15 cellular contexts compared by ENCODE assay signal in the genomic region with DNA sequence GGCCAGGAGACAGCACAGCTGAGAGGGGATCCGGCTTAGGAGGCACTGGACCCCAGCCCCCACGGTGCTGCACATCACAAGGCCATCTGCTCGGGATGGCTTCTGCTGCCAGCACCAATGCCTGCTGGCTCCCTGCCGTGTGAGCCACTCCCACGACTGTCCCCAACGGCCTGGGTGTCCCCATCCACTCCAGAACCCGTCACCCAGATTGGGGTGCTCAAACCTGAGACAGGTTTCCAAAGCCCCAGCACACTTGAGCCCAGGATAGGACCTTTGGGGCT.
DNase-seq lines count a peak whose midpoint lies in the region; ATAC-seq and TF ChIP-seq lines count a peak whose summit lies in the region.
"Had no signal": no experiment of that assay in that cellular context is flagged by ENCODE, and none has a peak within 500 bp of the region (broad histone marks: within the 10 kb centered on the region; RNA-seq: fewer than 3 reads in every experiment).

No MANE protein-coding gene starts in this region.

- H3K27ac ChIP-seq in left ventricle myocardium inferior (replicated peaks) (peak overlapping the region; percentile 98), cingulate gyrus (ENCODE audit: low read depth, low read length) (peak overlapping the region; percentile 77), prostate gland (peak overlapping the region; percentile 58 to 93)

- H3K27me3 ChIP-seq in left ventricle myocardium inferior (ENCODE audit: low read depth) (no peaks in the 10 kb centered on the region), prostate gland (replicated peaks; ENCODE audit: insufficient read depth) (no peaks in the 10 kb centered on the region)

- H3K27me3 Mint-ChIP-seq in activated CD4-positive, alpha-beta memory T cell treated with anti-CD3 and anti-CD28 coated beads for 36 hours, result no peaks in the 10 kb centered on the region

- TF ChIP-seq CTCF in left ventricle myocardium inferior (IDR thresholded peaks at IDR 0.05; ENCODE audit: borderline replicate concordance), result no peak
- no peak for TF ChIP-seq CTCF in prostate gland (IDR thresholded peaks at IDR 0.05)

- ATAC-seq in left cardiac atrium (no peak), HG02642 (IDR thresholded peaks at IDR 0.05; ENCODE audit: poor library complexity, unreplicated experiment) (no peak)
- ATAC-seq: activated CD4-positive, CD25-positive, alpha-beta regulatory T cell treated with anti-CD3 and anti-CD28 coated beads, Interleukin-2, amount 50 U/mL, for 24 hours had no signal

- H3K4me3 Mint-ChIP-seq in activated CD4-positive, alpha-beta memory T cell treated with anti-CD3 and anti-CD28 coated beads for 36 hours, result no peak overlapping the region

- no peaks in the 10 kb centered on the region for H3K9me3 Mint-ChIP-seq in activated CD4-positive, alpha-beta memory T cell treated with anti-CD3 and anti-CD28 coated beads for 36 hours

- H3K4me1 Mint-ChIP-seq in activated CD4-positive, alpha-beta memory T cell treated with anti-CD3 and anti-CD28 coated beads for 36 hours (ENCODE audit: low read depth), result peaks cover under 1% of the 10 kb centered on the region

- no peak overlapping the region for H3K27ac Mint-ChIP-seq in activated CD4-positive, alpha-beta memory T cell treated with anti-CD3 and anti-CD28 coated beads for 36 hours

- no peak for DNase-seq in left ventricle myocardium inferior
- DNase-seq in left cardiac atrium, result no peak
- no peak for DNase-seq in prostate gland (ENCODE audit: low spot score)
- DNase-seq in activated CD4-positive, alpha-beta memory T cell treated with anti-CD3 and anti-CD28 coated beads for 36 hours, result no peak
- DNase-seq in iPS-NIHi7 (ENCODE audit: extremely low spot score), result no peak
- DNase-seq in T-helper 1 cell, result no peak
- DNase-seq: activated gamma-delta T cell treated with Interleukin-2 at 50 U/mL for 16 hours; Karpas-422; NCI-H1105 treated with DMSO at 0.1 percent for 48 hours; SIG-M5; stimulated activated CD4-positive, alpha-beta T cell treated with anti-CD3 and anti-CD28 coated beads, Interleukin-4, amount 100 ng/mL, for 24 hours; stimulated activated CD8-positive, alpha-beta memory T cell treated with anti-CD3 and anti-CD28 coated beads, Interleukin-4, amount 100 ng/mL, for 48 hours had no signal

- no peak overlapping the region for H3K4me3 ChIP-seq in left ventricle myocardium inferior
- H3K4me3 ChIP-seq in prostate gland, result no peak overlapping the region

- peaks cover 85% of the 10 kb centered on the region for H3K4me1 ChIP-seq in left ventricle myocardium inferior
- H3K4me1 ChIP-seq in prostate gland (replicated peaks), result peaks cover 38% of the 10 kb centered on the region

- H3K36me3 Mint-ChIP-seq in activated CD4-positive, alpha-beta memory T cell treated with anti-CD3 and anti-CD28 coated beads for 36 hours, result peaks cover 7% of the 10 kb centered on the region

- H3K9me3 ChIP-seq in left ventricle myocardium inferior (replicated peaks) (no peaks in the 10 kb centered on the region), prostate gland (no peaks in the 10 kb centered on the region)

- WGBS in prostate gland, result 40% methylated on average over 7 of the region's 7 CpGs

- H3K36me3 ChIP-seq in left ventricle myocardium inferior, result peaks cover 58% of the 10 kb centered on the region
- no peaks in the 10 kb centered on the region for H3K36me3 ChIP-seq in prostate gland

- POLR2A ChIA-PET in activated CD4-positive, alpha-beta memory T cell treated with anti-CD3 and anti-CD28 coated beads for 36 hours (lab: Charles Lee), result no interaction called here

- CTCF ChIA-PET in activated CD4-positive, alpha-beta memory T cell treated with anti-CD3 and anti-CD28 coated beads for 36 hours (lab: Charles Lee), result interaction anchor here (1.1 kb wide), 1 partner anchor 8 kb away, joined by 3 read pairs; no protein-coding TSS in a partner anchor

- intact Hi-C loops in left ventricle myocardium inferior (cut with micrococcal nuclease), result no loop called here
- intact Hi-C loops in left cardiac atrium (cut with DNase I), result no loop called here
- intact Hi-C loops in prostate gland (cut with DNase I), result no loop called here
- intact Hi-C loops in activated CD4-positive, alpha-beta memory T cell treated with anti-CD3 and anti-CD28 coated beads for 36 hours (cut with micrococcal nuclease), result no loop called here

- no peak for TF ChIP-seq POLR2A in prostate gland (IDR thresholded peaks at IDR 0.05)
